19 cellular contexts compared by ENCODE assay signal in genomic region chr10:75765705-75766104, GRCh38.
DNase-seq lines count a peak whose midpoint lies in the region; ATAC-seq and TF ChIP-seq lines count a peak whose summit lies in the region.
"Had no signal": no experiment of that assay in that cellular context is flagged by ENCODE, and none has a peak within 500 bp of the region (broad histone marks: within the 10 kb centered on the region; RNA-seq: fewer than 3 reads in every experiment).

No MANE protein-coding gene starts in this region.

- H3K9me3 Mint-ChIP-seq in endodermal cell = no peaks in the 10 kb centered on the region
- no peaks in the 10 kb centered on the region for H3K9me3 Mint-ChIP-seq in stimulated activated memory B cell treated with anti-CD40 and anti-IgM and Interleukin-4, amounts not matched to agents 10 μg/mL and 1 μg/mL and 100 μg/mL, for 72 hours

- peak; percentile 20 for ATAC-seq in stimulated activated memory B cell treated with anti-CD40 and anti-IgM and Interleukin-4, amounts not matched to agents 10 μg/mL and 1 μg/mL and 100 μg/mL, for 72 hours

- H3K4me1 ChIP-seq in endodermal cell (ENCODE audit: control insufficient read depth, insufficient read depth, low read length) = no peaks in the 10 kb centered on the region
- H3K4me1 ChIP-seq: SJSA1 had no signal

- H3K4me3 Mint-ChIP-seq in endodermal cell = no peak overlapping the region
- H3K4me3 Mint-ChIP-seq in stimulated activated memory B cell treated with anti-CD40 and anti-IgM and Interleukin-4, amounts not matched to agents 10 μg/mL and 1 μg/mL and 100 μg/mL, for 72 hours = no peak overlapping the region
- H3K4me3 Mint-ChIP-seq: CD8-positive, alpha-beta memory T cell had no signal

- DNase-seq in NCI-H2107 (lab: John Stamatoyannopoulos, UW) (peak; percentile 2), NCI-H2107 treated with DMSO at 0.1 percent for 48 hours (lab: John Stamatoyannopoulos, UW; ENCODE audit: unreplicated experiment) (no peak), M059J (ENCODE audit: low read depth) (peak; percentile 10), endodermal cell (no peak), SIG-M5 treated with dmso at 0.1 percent for 504 hours (lab: John Stamatoyannopoulos, UW; ENCODE audit: unreplicated experiment) (no peak), NCI-H1930 (lab: John Stamatoyannopoulos, UW) (no peak), NCI-H510A (lab: John Stamatoyannopoulos, UW) (no peak)
- DNase-seq: 8988T; Calu3; CD8-positive, alpha-beta memory T cell; GDM1; Karpas-422; MG63; NCI-H1417 treated with DMSO at 0.1 percent for 48 hours; NCI-H2029; NCI-H524 had no signal

- no peaks in the 10 kb centered on the region for H3K27me3 Mint-ChIP-seq in endodermal cell (ENCODE audit: insufficient read depth)
- H3K27me3 Mint-ChIP-seq in stimulated activated memory B cell treated with anti-CD40 and anti-IgM and Interleukin-4, amounts not matched to agents 10 μg/mL and 1 μg/mL and 100 μg/mL, for 72 hours = no peaks in the 10 kb centered on the region

- no peaks in the 10 kb centered on the region for H3K4me1 Mint-ChIP-seq in endodermal cell
- no peaks in the 10 kb centered on the region for H3K4me1 Mint-ChIP-seq in stimulated activated memory B cell treated with anti-CD40 and anti-IgM and Interleukin-4, amounts not matched to agents 10 μg/mL and 1 μg/mL and 100 μg/mL, for 72 hours
- H3K4me1 Mint-ChIP-seq: CD8-positive, alpha-beta memory T cell had no signal

- no peak for TF ChIP-seq CTCF in endodermal cell (conservative IDR thresholded peaks at IDR 0.05)

- no peaks in the 10 kb centered on the region for H3K9me3 ChIP-seq in endodermal cell (ENCODE audit: control insufficient read depth, low read length)
- H3K9me3 ChIP-seq: MG63, SJSA1 had no signal

- 71 to 81% methylated on average over 3 to 9 of the region's 9 CpGs for WGBS in endodermal cell (ENCODE audit: insufficient coverage in 1 of 2, insufficient read length in 1 of 2), 2 experiments

- H3K9ac ChIP-seq in endodermal cell (ENCODE audit: extremely low read depth, low read length, poor library complexity, severe bottlenecking) = no peak overlapping the region

- H3K4me3 ChIP-seq in endodermal cell (ENCODE audit: low read length) = no peak overlapping the region
- H3K4me3 ChIP-seq: MG63, SJSA1 had no signal

- H3K27me3 ChIP-seq in endodermal cell (ENCODE audit: control insufficient read depth, insufficient read depth, low read length, poor library complexity, severe bottlenecking) = no peaks in the 10 kb centered on the region
- H3K27me3 ChIP-seq: MG63, SJSA1 had no signal

- H3K36me3 ChIP-seq in endodermal cell (ENCODE audit: control insufficient read depth, insufficient read depth, low read length) = no peaks in the 10 kb centered on the region
- H3K36me3 ChIP-seq: MG63, SJSA1 had no signal

- H3K36me3 Mint-ChIP-seq in endodermal cell (ENCODE audit: low read depth) = no peaks in the 10 kb centered on the region
- H3K36me3 Mint-ChIP-seq in stimulated activated memory B cell treated with anti-CD40 and anti-IgM and Interleukin-4, amounts not matched to agents 10 μg/mL and 1 μg/mL and 100 μg/mL, for 72 hours = no peaks in the 10 kb centered on the region

- H3K27ac ChIP-seq in endodermal cell (ENCODE audit: low read depth, low read length) = peak overlapping the region; percentile 66
- H3K27ac ChIP-seq: C4-2B, SJSA1 had no signal

- H3K27ac Mint-ChIP-seq in endodermal cell = no peak overlapping the region
- no peak overlapping the region for H3K27ac Mint-ChIP-seq in stimulated activated memory B cell treated with anti-CD40 and anti-IgM and Interleukin-4, amounts not matched to agents 10 μg/mL and 1 μg/mL and 100 μg/mL, for 72 hours
- H3K27ac Mint-ChIP-seq: CD8-positive, alpha-beta memory T cell had no signal

Comparison
In these comparisons a context has a peak if more than half of its experiments do, and no peak if none do; other contexts are left out.
1. DNase-seq: peak in NCI-H2107 (single experiment) and M059J (single experiment); none in NCI-H2107 treated with DMSO at 0.1 percent for 48 hours (single experiment), endodermal cell (single experiment), SIG-M5 treated with dmso at 0.1 percent for 504 hours (single experiment), NCI-H1930 (0 of 2) and NCI-H510A (single experiment).